In the genomic region with DNA sequence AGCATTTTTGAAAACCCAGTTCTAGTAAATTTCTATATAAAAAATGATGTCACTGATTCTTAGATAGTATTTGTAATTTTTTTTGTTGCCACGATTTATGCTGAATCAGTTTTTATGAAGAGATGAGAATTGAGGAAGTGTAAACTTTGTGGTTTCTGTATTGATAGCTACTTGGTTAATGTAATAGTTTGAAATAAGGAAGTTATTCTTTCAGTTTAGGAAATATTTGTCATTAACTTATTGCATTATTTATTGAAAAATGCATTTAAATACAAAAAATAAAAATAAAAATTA, we compare ENCODE assay signal across 1 cellular context.
TF ChIP-seq lines count a peak whose summit lies in the region.

No MANE protein-coding gene starts in this region.

TF ChIP-seq in GM12878, 131 proteins besides CTCF, POLR2A, EP300 and RAD21 (continued from another document):
- TF ChIP-seq, protein P1, sequence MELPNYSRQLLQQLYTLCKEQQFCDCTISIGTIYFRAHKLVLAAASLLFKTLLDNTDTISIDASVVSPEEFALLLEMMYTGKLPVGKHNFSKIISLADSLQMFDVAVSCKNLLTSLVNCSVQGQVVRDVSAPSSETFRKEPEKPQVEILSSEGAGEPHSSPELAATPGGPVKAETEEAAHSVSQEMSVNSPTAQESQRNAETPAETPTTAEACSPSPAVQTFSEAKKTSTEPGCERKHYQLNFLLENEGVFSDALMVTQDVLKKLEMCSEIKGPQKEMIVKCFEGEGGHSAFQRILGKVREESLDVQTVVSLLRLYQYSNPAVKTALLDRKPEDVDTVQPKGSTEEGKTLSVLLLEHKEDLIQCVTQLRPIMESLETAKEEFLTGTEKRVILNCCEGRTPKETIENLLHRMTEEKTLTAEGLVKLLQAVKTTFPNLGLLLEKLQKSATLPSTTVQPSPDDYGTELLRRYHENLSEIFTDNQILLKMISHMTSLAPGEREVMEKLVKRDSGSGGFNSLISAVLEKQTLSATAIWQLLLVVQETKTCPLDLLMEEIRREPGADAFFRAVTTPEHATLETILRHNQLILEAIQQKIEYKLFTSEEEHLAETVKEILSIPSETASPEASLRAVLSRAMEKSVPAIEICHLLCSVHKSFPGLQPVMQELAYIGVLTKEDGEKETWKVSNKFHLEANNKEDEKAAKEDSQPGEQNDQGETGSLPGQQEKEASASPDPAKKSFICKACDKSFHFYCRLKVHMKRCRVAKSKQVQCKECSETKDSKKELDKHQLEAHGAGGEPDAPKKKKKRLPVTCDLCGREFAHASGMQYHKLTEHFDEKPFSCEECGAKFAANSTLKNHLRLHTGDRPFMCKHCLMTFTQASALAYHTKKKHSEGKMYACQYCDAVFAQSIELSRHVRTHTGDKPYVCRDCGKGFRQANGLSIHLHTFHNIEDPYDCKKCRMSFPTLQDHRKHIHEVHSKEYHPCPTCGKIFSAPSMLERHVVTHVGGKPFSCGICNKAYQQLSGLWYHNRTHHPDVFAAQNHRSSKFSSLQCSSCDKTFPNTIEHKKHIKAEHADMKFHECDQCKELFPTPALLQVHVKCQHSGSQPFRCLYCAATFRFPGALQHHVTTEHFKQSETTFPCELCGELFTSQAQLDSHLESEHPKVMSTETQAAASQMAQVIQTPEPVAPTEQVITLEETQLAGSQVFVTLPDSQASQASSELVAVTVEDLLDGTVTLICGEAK (IDR thresholded peaks at IDR 0.05; ENCODE audit: borderline replicate concordance) = no peak
- TF ChIP-seq, protein P2, sequence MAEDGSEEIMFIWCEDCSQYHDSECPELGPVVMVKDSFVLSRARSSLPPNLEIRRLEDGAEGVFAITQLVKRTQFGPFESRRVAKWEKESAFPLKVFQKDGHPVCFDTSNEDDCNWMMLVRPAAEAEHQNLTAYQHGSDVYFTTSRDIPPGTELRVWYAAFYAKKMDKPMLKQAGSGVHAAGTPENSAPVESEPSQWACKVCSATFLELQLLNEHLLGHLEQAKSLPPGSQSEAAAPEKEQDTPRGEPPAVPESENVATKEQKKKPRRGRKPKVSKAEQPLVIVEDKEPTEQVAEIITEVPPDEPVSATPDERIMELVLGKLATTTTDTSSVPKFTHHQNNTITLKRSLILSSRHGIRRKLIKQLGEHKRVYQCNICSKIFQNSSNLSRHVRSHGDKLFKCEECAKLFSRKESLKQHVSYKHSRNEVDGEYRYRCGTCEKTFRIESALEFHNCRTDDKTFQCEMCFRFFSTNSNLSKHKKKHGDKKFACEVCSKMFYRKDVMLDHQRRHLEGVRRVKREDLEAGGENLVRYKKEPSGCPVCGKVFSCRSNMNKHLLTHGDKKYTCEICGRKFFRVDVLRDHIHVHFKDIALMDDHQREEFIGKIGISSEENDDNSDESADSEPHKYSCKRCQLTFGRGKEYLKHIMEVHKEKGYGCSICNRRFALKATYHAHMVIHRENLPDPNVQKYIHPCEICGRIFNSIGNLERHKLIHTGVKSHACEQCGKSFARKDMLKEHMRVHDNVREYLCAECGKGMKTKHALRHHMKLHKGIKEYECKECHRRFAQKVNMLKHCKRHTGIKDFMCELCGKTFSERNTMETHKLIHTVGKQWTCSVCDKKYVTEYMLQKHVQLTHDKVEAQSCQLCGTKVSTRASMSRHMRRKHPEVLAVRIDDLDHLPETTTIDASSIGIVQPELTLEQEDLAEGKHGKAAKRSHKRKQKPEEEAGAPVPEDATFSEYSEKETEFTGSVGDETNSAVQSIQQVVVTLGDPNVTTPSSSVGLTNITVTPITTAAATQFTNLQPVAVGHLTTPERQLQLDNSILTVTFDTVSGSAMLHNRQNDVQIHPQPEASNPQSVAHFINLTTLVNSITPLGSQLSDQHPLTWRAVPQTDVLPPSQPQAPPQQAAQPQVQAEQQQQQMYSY (CRISPR knock-in tag; IDR thresholded peaks at IDR 0.05) = no peak
- peak; percentile 94 for TF ChIP-seq SPI1 (IDR thresholded peaks at IDR 0.05; ENCODE audit: borderline replicate concordance, insufficient read depth, low read depth, low read length)
- TF ChIP-seq FOXK2 (IDR thresholded peaks at IDR 0.05) = no peak
- no peak for TF ChIP-seq NRF1 (conservative IDR thresholded peaks at IDR 0.05; ENCODE audit: low read depth, low read length)
- TF ChIP-seq, protein P3, sequence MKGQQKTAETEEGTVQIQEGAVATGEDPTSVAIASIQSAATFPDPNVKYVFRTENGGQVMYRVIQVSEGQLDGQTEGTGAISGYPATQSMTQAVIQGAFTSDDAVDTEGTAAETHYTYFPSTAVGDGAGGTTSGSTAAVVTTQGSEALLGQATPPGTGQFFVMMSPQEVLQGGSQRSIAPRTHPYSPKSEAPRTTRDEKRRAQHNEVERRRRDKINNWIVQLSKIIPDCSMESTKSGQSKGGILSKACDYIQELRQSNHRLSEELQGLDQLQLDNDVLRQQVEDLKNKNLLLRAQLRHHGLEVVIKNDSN (IDR thresholded peaks at IDR 0.05; ENCODE audit: borderline replicate concordance, extremely low read length, insufficient read depth, low read depth, low read length) = no peak
- TF ChIP-seq EED (IDR thresholded peaks at IDR 0.05; ENCODE audit: low read depth) = no peak
- TF ChIP-seq, protein P4, sequence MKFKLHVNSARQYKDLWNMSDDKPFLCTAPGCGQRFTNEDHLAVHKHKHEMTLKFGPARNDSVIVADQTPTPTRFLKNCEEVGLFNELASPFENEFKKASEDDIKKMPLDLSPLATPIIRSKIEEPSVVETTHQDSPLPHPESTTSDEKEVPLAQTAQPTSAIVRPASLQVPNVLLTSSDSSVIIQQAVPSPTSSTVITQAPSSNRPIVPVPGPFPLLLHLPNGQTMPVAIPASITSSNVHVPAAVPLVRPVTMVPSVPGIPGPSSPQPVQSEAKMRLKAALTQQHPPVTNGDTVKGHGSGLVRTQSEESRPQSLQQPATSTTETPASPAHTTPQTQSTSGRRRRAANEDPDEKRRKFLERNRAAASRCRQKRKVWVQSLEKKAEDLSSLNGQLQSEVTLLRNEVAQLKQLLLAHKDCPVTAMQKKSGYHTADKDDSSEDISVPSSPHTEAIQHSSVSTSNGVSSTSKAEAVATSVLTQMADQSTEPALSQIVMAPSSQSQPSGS (IDR thresholded peaks at IDR 0.05; ENCODE audit: low read length) = peak; percentile 59; the same call in 1 of the 2 replicates
- TF ChIP-seq SUZ12 (IDR thresholded peaks at IDR 0.05; ENCODE audit: unreplicated experiment) = no peak
- peak; percentile 73 for TF ChIP-seq MTA2 (IDR thresholded peaks at IDR 0.05; ENCODE audit: low read depth)
- TF ChIP-seq SIN3A (IDR thresholded peaks at IDR 0.05; ENCODE audit: low read depth, low read length) = no peak
- TF ChIP-seq, protein P5, sequence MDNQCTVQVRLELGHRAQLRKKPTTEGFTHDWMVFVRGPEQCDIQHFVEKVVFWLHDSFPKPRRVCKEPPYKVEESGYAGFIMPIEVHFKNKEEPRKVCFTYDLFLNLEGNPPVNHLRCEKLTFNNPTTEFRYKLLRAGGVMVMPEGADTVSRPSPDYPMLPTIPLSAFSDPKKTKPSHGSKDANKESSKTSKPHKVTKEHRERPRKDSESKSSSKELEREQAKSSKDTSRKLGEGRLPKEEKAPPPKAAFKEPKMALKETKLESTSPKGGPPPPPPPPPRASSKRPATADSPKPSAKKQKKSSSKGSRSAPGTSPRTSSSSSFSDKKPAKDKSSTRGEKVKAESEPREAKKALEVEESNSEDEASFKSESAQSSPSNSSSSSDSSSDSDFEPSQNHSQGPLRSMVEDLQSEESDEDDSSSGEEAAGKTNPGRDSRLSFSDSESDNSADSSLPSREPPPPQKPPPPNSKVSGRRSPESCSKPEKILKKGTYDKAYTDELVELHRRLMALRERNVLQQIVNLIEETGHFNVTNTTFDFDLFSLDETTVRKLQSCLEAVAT (IDR thresholded peaks at IDR 0.05) = no peak
- 0 out of 2 replicates have a peak, but pooled peaks have one; percentile 30 for TF ChIP-seq DPF2 (IDR thresholded peaks at IDR 0.05)
- TF ChIP-seq SUPT20H (IDR thresholded peaks at IDR 0.05; ENCODE audit: borderline replicate concordance, control insufficient read depth, low read depth, low read length) = no peak
- peak; percentile 89 for TF ChIP-seq ATF7 (IDR thresholded peaks at IDR 0.05; ENCODE audit: low read depth)
- no peak for TF ChIP-seq RB1 (IDR thresholded peaks at IDR 0.05; ENCODE audit: borderline replicate concordance)
- no peak for TF ChIP-seq CHD2 (IDR thresholded peaks at IDR 0.05; ENCODE audit: borderline replicate concordance, low read depth, low read length)
- peak; percentile 66 for TF ChIP-seq NFIC (IDR thresholded peaks at IDR 0.05; ENCODE audit: low read depth, low read length)
- TF ChIP-seq SP1 (IDR thresholded peaks at IDR 0.05; ENCODE audit: low read depth, low read length) = no peak
- TF ChIP-seq HDGF (IDR thresholded peaks at IDR 0.05) = no peak
- TF ChIP-seq, protein P6, sequence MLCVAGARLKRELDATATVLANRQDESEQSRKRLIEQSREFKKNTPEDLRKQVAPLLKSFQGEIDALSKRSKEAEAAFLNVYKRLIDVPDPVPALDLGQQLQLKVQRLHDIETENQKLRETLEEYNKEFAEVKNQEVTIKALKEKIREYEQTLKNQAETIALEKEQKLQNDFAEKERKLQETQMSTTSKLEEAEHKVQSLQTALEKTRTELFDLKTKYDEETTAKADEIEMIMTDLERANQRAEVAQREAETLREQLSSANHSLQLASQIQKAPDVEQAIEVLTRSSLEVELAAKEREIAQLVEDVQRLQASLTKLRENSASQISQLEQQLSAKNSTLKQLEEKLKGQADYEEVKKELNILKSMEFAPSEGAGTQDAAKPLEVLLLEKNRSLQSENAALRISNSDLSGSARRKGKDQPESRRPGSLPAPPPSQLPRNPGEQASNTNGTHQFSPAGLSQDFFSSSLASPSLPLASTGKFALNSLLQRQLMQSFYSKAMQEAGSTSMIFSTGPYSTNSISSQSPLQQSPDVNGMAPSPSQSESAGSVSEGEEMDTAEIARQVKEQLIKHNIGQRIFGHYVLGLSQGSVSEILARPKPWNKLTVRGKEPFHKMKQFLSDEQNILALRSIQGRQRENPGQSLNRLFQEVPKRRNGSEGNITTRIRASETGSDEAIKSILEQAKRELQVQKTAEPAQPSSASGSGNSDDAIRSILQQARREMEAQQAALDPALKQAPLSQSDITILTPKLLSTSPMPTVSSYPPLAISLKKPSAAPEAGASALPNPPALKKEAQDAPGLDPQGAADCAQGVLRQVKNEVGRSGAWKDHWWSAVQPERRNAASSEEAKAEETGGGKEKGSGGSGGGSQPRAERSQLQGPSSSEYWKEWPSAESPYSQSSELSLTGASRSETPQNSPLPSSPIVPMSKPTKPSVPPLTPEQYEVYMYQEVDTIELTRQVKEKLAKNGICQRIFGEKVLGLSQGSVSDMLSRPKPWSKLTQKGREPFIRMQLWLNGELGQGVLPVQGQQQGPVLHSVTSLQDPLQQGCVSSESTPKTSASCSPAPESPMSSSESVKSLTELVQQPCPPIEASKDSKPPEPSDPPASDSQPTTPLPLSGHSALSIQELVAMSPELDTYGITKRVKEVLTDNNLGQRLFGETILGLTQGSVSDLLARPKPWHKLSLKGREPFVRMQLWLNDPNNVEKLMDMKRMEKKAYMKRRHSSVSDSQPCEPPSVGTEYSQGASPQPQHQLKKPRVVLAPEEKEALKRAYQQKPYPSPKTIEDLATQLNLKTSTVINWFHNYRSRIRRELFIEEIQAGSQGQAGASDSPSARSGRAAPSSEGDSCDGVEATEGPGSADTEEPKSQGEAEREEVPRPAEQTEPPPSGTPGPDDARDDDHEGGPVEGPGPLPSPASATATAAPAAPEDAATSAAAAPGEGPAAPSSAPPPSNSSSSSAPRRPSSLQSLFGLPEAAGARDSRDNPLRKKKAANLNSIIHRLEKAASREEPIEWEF (IDR thresholded peaks at IDR 0.05; ENCODE audit: insufficient replicate concordance, low read depth, low read length) = peak; percentile 43
- no peak for TF ChIP-seq NR2F1 (conservative IDR thresholded peaks at IDR 0.05)
